In the genomic region with DNA sequence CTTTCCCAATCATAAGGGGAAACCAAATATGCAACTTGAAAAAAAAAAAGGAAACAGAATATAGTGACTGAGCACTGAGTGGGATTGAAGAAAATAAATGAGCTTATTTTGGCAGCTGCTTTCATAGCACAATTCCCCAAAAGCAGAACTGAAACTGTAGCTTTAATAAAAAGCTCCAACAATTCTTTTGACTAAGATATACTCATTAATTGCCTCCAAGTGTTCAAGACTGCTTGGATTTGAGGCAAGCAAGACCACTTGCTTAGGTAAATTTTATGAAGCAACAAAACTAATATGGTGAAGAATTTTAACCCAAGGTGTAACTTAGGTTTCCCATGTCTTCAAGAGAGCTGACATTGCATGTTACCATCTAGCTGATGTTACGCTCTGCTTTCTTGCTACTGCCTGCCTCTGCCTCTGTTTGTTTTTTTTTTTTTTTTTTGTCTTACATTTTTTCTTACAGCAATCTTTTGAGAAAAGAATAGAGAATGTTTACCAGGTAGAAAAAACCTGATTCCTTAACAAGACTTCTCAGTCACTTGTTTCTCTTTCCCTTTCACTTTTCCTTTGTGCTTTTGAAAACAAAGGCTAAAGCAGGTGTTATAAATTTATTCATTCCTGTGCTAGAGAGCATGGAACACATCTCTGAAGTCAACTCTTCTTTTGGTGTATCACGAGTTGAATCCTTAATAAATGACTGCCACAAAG, we compare ENCODE assay signal across 7 cellular contexts.
A peak's percentile ranks its signal among the peaks of the same experiment; 100 is the strongest.
DNase-seq lines count a peak whose midpoint lies in the region; ATAC-seq and TF ChIP-seq lines count a peak whose summit lies in the region.

No MANE protein-coding gene starts in this region.

- peak; percentile 87 for DNase-seq in SIG-M5 treated with dmso at 0.1 percent for 504 hours (lab: John Stamatoyannopoulos, UW; ENCODE audit: unreplicated experiment)
- no peak for DNase-seq in progenitor cell of endocrine pancreas (ENCODE audit: low spot score, unreplicated experiment)
- no peak for DNase-seq in activated effector memory CD4-positive, alpha-beta T cell treated with anti-CD3 and anti-CD28 coated beads, Interleukin-2, amount 50 U/mL, for 16 hours
- no peak for DNase-seq in NCI-H128 (lab: John Stamatoyannopoulos, UW; ENCODE audit: unreplicated experiment)
- DNase-seq in D341Med (ENCODE audit: low spot score), result no peak

- no peak overlapping the region for H3K4me3 Mint-ChIP-seq in progenitor cell of endocrine pancreas (ENCODE audit: low read depth)

- no peaks in the 10 kb centered on the region for H3K27me3 Mint-ChIP-seq in progenitor cell of endocrine pancreas

- H3K27ac Mint-ChIP-seq in progenitor cell of endocrine pancreas, result peak overlapping the region; percentile 23

- H3K9me3 Mint-ChIP-seq in progenitor cell of endocrine pancreas (ENCODE audit: low read depth), result peaks cover 7% of the 10 kb centered on the region

- peak; percentile 89 for ATAC-seq in GM19035 (IDR thresholded peaks at IDR 0.05; ENCODE audit: unreplicated experiment)
- ATAC-seq in HG02885 (IDR thresholded peaks at IDR 0.05; ENCODE audit: poor library complexity, unreplicated experiment), result peak; percentile 93

- H3K36me3 Mint-ChIP-seq in progenitor cell of endocrine pancreas (ENCODE audit: insufficient read depth), result peaks cover 2% of the 10 kb centered on the region

- peaks cover 10% of the 10 kb centered on the region for H3K4me1 Mint-ChIP-seq in progenitor cell of endocrine pancreas (ENCODE audit: low read depth)

- no peak for TF ChIP-seq CTCF in progenitor cell of endocrine pancreas (IDR thresholded peaks at IDR 0.05; ENCODE audit: unreplicated experiment)
